8 cellular contexts compared by ENCODE assay signal in the genomic region with DNA sequence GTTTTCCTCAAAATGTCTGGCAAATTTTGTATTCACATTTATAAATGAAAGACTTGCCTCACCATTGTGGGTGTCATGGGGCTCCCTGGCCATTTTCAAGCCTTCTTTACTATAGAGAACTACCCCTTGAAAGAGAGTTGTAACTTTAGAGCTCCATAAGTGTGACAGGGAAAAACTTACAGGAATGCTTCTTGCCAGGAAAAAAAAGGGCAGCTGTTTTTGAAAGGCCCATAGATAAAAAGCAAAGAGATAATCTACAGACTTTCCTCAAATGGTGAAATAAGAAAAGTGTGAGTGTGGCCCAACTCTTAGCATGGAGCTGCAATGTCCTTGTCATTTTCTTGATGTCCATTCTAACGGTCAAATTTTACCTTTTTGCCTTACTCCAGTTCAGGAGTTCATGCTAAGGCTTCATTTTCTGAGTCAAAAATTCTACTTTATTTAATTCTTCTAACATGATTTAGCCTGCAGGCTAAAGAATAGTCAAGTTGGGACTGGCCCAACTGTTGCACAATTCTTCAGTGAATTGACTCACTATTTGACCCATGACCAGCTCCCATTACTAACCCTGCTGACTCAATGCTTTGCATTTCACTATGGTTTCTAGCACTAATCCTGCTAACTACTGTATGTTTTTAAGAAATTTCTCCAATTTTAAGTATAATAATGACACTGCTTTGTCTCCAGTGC. TPM values are rescaled to one million over a fixed set of nuclear protein-coding genes. Genes with fewer than 3 reads are reported as not detected.
DNase-seq lines count a peak whose midpoint lies in the region; ATAC-seq and TF ChIP-seq lines count a peak whose summit lies in the region.
"Had no signal": no experiment of that assay in that cellular context is flagged by ENCODE, and none has a peak within 500 bp of the region (broad histone marks: within the 10 kb centered on the region; RNA-seq: fewer than 3 reads in every experiment).

No MANE protein-coding gene starts in this region.

- no peaks in the 10 kb centered on the region for H3K27me3 ChIP-seq in upper lobe of right lung

- no peak for TF ChIP-seq CTCF in upper lobe of right lung (IDR thresholded peaks at IDR 0.05)

- peak; percentile 71 for ATAC-seq in upper lobe of right lung
- no peak for ATAC-seq in GM18873 (IDR thresholded peaks at IDR 0.05; ENCODE audit: low FRiP score, unreplicated experiment)
- no peak for ATAC-seq in GM21529 (IDR thresholded peaks at IDR 0.05; ENCODE audit: unreplicated experiment)

- H3K9me3 ChIP-seq in upper lobe of right lung, result no peaks in the 10 kb centered on the region

- DNase-seq in HS-5 (ENCODE audit: low read depth) (peak; percentile 89), amniotic epithelial cell (ENCODE audit: low read depth) (peak; percentile 97), islet precursor cell (peak; percentile 56), upper lobe of right lung (no peak), NCI-H1930 (lab: John Stamatoyannopoulos, UW) (no peak)
- DNase-seq: WERI-Rb-1 had no signal

- no peak overlapping the region for H3K27ac ChIP-seq in upper lobe of right lung
- H3K27ac ChIP-seq: WERI-Rb-1 had no signal

- intact Hi-C loops in upper lobe of right lung (cut with DNase I), result no loop called here

- H3K4me3 ChIP-seq in upper lobe of right lung, result no peak overlapping the region

- no peaks in the 10 kb centered on the region for H3K4me1 ChIP-seq in upper lobe of right lung

- no peaks in the 10 kb centered on the region for H3K36me3 ChIP-seq in upper lobe of right lung
- H3K36me3 ChIP-seq: WERI-Rb-1 had no signal

RNA-seq across cellular contexts. Expression of a gene that starts 41.2 kb away (rescaled TPM):
- total RNA-seq in upper lobe of right lung, result 74.1 TPM

Comparison
In these comparisons a context has a peak if more than half of its experiments do, and no peak if none do; other contexts are left out.
1. DNase-seq: peak in HS-5 (single experiment), amniotic epithelial cell (single experiment) and islet precursor cell (single experiment); none in upper lobe of right lung (single experiment) and NCI-H1930 (0 of 2).